In the genomic region with DNA sequence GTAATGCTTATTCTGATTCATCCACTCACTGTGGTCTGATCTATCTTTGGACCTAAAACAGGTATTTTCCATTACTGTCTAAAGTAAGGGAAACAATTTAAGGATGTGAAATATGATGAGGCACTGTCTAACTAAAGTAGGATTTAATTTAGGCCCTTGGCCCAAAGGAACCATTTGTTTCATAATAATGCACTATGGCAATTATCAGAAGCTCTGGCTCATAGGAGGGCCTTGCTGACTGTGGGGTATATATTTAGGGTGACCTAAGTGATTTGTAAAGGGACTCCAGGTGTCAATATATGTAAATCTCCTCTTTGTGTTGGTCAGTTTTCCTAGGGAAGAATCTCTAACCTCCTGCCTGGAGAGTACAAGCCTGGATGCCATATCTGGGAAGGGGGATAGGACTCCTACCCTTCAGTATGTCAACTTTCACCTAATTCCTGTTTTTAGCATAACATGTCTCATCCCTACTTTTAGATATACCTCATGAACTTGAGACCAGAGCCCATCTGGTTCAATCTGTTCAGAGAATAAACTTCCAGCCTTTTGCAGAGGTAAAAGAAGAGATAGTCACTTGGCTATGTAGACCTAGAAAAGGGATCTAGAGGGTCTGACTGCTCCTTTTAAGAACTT, we compare ENCODE assay signal across 27 cellular contexts.
"Had no signal": no experiment of that assay in that cellular context is flagged by ENCODE, and none has a peak within 500 bp of the region (broad histone marks: within the 10 kb centered on the region; RNA-seq: fewer than 3 reads in every experiment).

No MANE protein-coding gene starts in this region.

- H3K9me3 ChIP-seq: adrenal gland, body of pancreas, colonic mucosa, esophagus squamous epithelium, gastroesophageal sphincter had no signal

- DNase-seq: activated CD4-positive, alpha-beta memory T cell treated with anti-CD3 and anti-CD28 coated beads for 36 hours; activated CD4-positive, alpha-beta T cell treated with anti-CD3 and anti-CD28 coated beads for 36 hours; activated CD4-positive, alpha-beta T cell treated with anti-CD3 and anti-CD28 coated beads, Interleukin-2, amount 10 ng/mL, durations not matched to agents 24 days and 14 days; activated CD4-positive, CD25-positive, alpha-beta regulatory T cell; activated CD4-positive, CD25-positive, alpha-beta regulatory T cell treated with anti-CD3 and anti-CD28 coated beads, Interleukin-2, amount 50 U/mL, for 72 hours; activated CD8-positive, alpha-beta memory T cell treated with anti-CD3 and anti-CD28 coated beads, Interleukin-2, amount 10 ng/mL, durations not matched to agents 7 days and 5 days; activated CD8-positive, alpha-beta memory T cell treated with anti-CD3 and anti-CD28 coated beads, Interleukin-2, amount 50 U/mL, for 4 hours; activated CD8-positive, alpha-beta T cell treated with anti-CD3 and anti-CD28 coated beads, Interleukin-2, amount 10 ng/mL, durations not matched to agents 7 days and 5 days; activated effector memory CD4-positive, alpha-beta T cell treated with anti-CD3 and anti-CD28 coated beads, Interleukin-2, amount 50 U/mL, for 16 hours; activated naive CD4-positive, alpha-beta T cell treated with anti-CD3 and anti-CD28 coated beads for 36 hours; activated naive CD8-positive, alpha-beta T cell treated with anti-CD3 and anti-CD28 coated beads for 36 hours; activated naive CD8-positive, alpha-beta T cell treated with anti-CD3 and anti-CD28 coated beads, Interleukin-2, amount 50 U/mL, for 24 hours; activated T-cell treated with anti-CD3 and anti-CD28 coated beads, Interleukin-2, amount 50 U/mL, for 1 hour; activated T-cell treated with anti-CD3 and anti-CD28 coated beads, Interleukin-2, amount 50 U/mL, for 48 hours; adrenal gland; amygdala; aorta; body of pancreas; central memory CD4-positive, alpha-beta T cell; cerebellar nuclear complex; colonic mucosa; effector CD8-positive, alpha-beta T cell; esophagus squamous epithelium; foreskin melanocyte; T-helper 2 cell had no signal

- H3K27me3 ChIP-seq: adrenal gland, body of pancreas, colonic mucosa, esophagus squamous epithelium, gastroesophageal sphincter had no signal

- H3K4me3 ChIP-seq: adrenal gland, body of pancreas, colonic mucosa, esophagus squamous epithelium, gastroesophageal sphincter had no signal

- H3K27ac ChIP-seq: adrenal gland, body of pancreas, colonic mucosa, epithelial cell of prostate, esophagus squamous epithelium, gastroesophageal sphincter had no signal

- ATAC-seq: activated CD4-positive, alpha-beta T cell treated with anti-CD3 and anti-CD28 coated beads for 36 hours; activated CD8-positive, alpha-beta memory T cell treated with anti-CD3 and anti-CD28 coated beads, Interleukin-2, amount 10 ng/mL, durations not matched to agents 7 days and 5 days; activated CD8-positive, alpha-beta T cell treated with anti-CD3 and anti-CD28 coated beads, Interleukin-2, amount 10 ng/mL, durations not matched to agents 7 days and 5 days; activated naive CD8-positive, alpha-beta T cell treated with anti-CD3 and anti-CD28 coated beads, Interleukin-2, amount 50 U/mL, for 24 hours; body of pancreas; gastroesophageal sphincter had no signal

- H3K4me1 ChIP-seq: body of pancreas, colonic mucosa, esophagus squamous epithelium, gastroesophageal sphincter had no signal

- H3K36me3 ChIP-seq: colonic mucosa had no signal
